9 cellular contexts compared by ENCODE assay signal in genomic region chr1:8814870-8815269, GRCh38. TPM values are rescaled to one million over a fixed set of nuclear protein-coding genes. Genes with fewer than 3 reads are reported as not detected.
DNase-seq lines count a peak whose midpoint lies in the region; ATAC-seq and TF ChIP-seq lines count a peak whose summit lies in the region.
"Had no signal": no experiment of that assay in that cellular context is flagged by ENCODE, and none has a peak within 500 bp of the region (broad histone marks: within the 10 kb centered on the region; RNA-seq: fewer than 3 reads in every experiment).

No MANE protein-coding gene starts in this region.

- DNase-seq in activated CD8-positive, alpha-beta memory T cell treated with anti-CD3 and anti-CD28 coated beads for 24 hours = peak; percentile 17
- no peak for DNase-seq in activated CD8-positive, alpha-beta memory T cell treated with anti-CD3 and anti-CD28 coated beads, Interleukin-2, amount 50 U/mL, for 4 hours
- DNase-seq in OCI-M1 (lab: John Stamatoyannopoulos, UW) (peak; percentile 39), NCI-H128 (lab: John Stamatoyannopoulos, UW; ENCODE audit: unreplicated experiment) (no peak), kidney glomerular epithelial cell (lab: John Stamatoyannopoulos, UW) (no peak), left lung (no peak)
- no peak for DNase-seq in stimulated activated naive B cell treated with anti-CD40 and anti-IgM and Interleukin-4, amounts not matched to agents 10 μg/mL and 1 μg/mL and 100 μg/mL, for 72 hours

- H3K4me1 ChIP-seq in iPS-18a (ENCODE audit: control insufficient read depth, low read depth, low read length) = peaks cover 23% of the 10 kb centered on the region
- peaks cover 20 to 48% of the 10 kb centered on the region in 2 donors for H3K4me1 ChIP-seq in left lung

- H3K9me3 ChIP-seq in iPS-18a (ENCODE audit: control insufficient read depth, low read depth, low read length) = no peaks in the 10 kb centered on the region
- H3K9me3 ChIP-seq in left lung = no peaks in the 10 kb centered on the region
- H3K9me3 ChIP-seq: mucosa of descending colon had no signal

- H3K36me3 ChIP-seq in iPS-18a (ENCODE audit: control insufficient read depth, low read depth, low read length) (no peaks in the 10 kb centered on the region), left lung (no peaks in the 10 kb centered on the region)

- peaks cover 29 to 48% of the 10 kb centered on the region in 2 donors for H3K4me1 Mint-ChIP-seq in stimulated activated naive B cell treated with anti-CD40 and anti-IgM and Interleukin-4, amounts not matched to agents 10 μg/mL and 1 μg/mL and 100 μg/mL, for 72 hours

- no peaks in the 10 kb centered on the region for H3K9me3 Mint-ChIP-seq in stimulated activated naive B cell treated with anti-CD40 and anti-IgM and Interleukin-4, amounts not matched to agents 10 μg/mL and 1 μg/mL and 100 μg/mL, for 72 hours

- no peak for TF ChIP-seq CTCF in left lung (IDR thresholded peaks at IDR 0.05)

- H3K4me3 ChIP-seq in iPS-18a (ENCODE audit: low read length) (peak overlapping the region; percentile 98), left lung (no peak overlapping the region)
- H3K4me3 ChIP-seq: mucosa of descending colon had no signal

- ATAC-seq in stimulated activated naive B cell treated with anti-CD40 and anti-IgM and Interleukin-4, amounts not matched to agents 10 μg/mL and 1 μg/mL and 100 μg/mL, for 72 hours (replicated peaks) = no peak
- no peak for ATAC-seq in left lung
- ATAC-seq: mucosa of descending colon had no signal

- no peaks in the 10 kb centered on the region for H3K27me3 Mint-ChIP-seq in stimulated activated naive B cell treated with anti-CD40 and anti-IgM and Interleukin-4, amounts not matched to agents 10 μg/mL and 1 μg/mL and 100 μg/mL, for 72 hours

- peak overlapping the region; percentile 96 for H3K9ac ChIP-seq in iPS-18a (ENCODE audit: low read length)

- H3K27me3 ChIP-seq in iPS-18a (ENCODE audit: control insufficient read depth, insufficient read depth, low read length) = no peaks in the 10 kb centered on the region
- no peaks in the 10 kb centered on the region for H3K27me3 ChIP-seq in left lung

- peak overlapping the region; percentile 20 for H3K27ac Mint-ChIP-seq in stimulated activated naive B cell treated with anti-CD40 and anti-IgM and Interleukin-4, amounts not matched to agents 10 μg/mL and 1 μg/mL and 100 μg/mL, for 72 hours

- H3K36me3 Mint-ChIP-seq in stimulated activated naive B cell treated with anti-CD40 and anti-IgM and Interleukin-4, amounts not matched to agents 10 μg/mL and 1 μg/mL and 100 μg/mL, for 72 hours = peaks cover 5 to 7% of the 10 kb centered on the region in 2 donors

- H3K4me3 Mint-ChIP-seq in stimulated activated naive B cell treated with anti-CD40 and anti-IgM and Interleukin-4, amounts not matched to agents 10 μg/mL and 1 μg/mL and 100 μg/mL, for 72 hours = peak overlapping the region; percentile 24 to 95

- no peak overlapping the region for H3K27ac ChIP-seq in iPS-18a (ENCODE audit: low read length)
- peak overlapping the region in 1 of 2 donors; percentile 45 for H3K27ac ChIP-seq in left lung

- intact Hi-C loops in left lung (cut with DNase I) = no loop called here

RNA-seq across cellular contexts. Expression of gene RERE, which starts 2.6 kb away (rescaled TPM):
- 10 to 100 TPM; 73.3 to 76.8 TPM for total RNA-seq in left lung

Comparison
In these comparisons a context has a peak if more than half of its experiments do, and no peak if none do; other contexts are left out.
1. DNase-seq: peak in activated CD8-positive, alpha-beta memory T cell treated with anti-CD3 and anti-CD28 coated beads for 24 hours (single experiment) and OCI-M1 (single experiment); none in activated CD8-positive, alpha-beta memory T cell treated with anti-CD3 and anti-CD28 coated beads, Interleukin-2, amount 50 U/mL, for 4 hours (single experiment), stimulated activated naive B cell treated with anti-CD40 and anti-IgM and Interleukin-4, amounts not matched to agents 10 μg/mL and 1 μg/mL and 100 μg/mL, for 72 hours (single experiment), NCI-H128 (single experiment), kidney glomerular epithelial cell (single experiment) and left lung (0 of 2).